Comparison of ENCODE assay signal across 1 cellular context in the genomic region with DNA sequence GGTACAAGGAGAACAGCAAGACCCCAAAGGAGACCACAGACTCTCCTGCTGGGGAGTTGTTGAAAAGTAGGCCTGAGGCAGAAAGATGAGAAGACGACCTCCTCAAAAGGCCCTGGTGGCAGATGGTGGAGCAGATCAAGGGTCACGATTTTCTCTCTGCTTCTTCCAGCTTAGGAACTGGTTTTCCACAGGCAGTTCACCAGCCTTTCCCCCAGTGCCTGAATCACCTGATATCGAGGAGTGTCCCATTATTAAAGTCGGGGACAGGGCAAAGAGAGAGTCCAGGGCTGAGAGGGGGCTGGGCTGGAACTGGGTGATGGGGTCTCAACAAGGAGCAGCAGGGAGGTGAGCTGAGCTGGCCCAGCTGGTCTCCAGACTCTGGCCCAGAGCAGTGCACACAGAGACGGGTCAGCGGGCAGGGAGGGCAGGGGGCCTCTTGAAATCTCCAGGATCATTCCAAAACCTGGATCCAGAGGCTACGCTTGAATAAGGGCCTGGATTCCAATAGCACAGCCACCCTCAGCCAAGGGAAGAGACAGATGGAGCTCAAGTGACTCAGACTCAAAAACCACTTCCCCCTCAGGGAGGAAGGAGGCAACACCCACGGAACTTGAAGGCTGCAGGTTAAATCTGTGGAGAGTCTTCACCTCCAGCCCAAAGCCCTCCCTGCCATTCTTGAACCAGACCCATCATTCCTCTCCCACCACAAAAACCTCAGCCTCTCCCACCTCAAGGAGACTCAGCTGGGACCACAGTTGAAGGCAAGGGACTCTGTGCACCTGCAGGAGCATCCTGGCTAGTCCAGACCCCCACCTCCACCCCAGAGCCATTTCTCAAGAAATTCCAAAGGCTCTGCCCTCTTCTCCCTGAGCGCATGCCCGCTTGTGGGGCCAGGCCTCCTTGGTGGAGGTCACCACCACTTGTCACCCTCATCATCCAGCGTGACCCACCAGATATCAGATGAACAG.
TF ChIP-seq lines count a peak whose summit lies in the region.

A gene with protein sequence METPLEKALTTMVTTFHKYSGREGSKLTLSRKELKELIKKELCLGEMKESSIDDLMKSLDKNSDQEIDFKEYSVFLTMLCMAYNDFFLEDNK (minus strand): TSS at position 541 of the 968 bp plus-strand sequence. CDS start 743 bp downstream, outside the sequence.

TF ChIP-seq in GM23338, 12 proteins besides CTCF, POLR2A, EP300 and RAD21 (continued from another document):
- TF ChIP-seq, protein P1, sequence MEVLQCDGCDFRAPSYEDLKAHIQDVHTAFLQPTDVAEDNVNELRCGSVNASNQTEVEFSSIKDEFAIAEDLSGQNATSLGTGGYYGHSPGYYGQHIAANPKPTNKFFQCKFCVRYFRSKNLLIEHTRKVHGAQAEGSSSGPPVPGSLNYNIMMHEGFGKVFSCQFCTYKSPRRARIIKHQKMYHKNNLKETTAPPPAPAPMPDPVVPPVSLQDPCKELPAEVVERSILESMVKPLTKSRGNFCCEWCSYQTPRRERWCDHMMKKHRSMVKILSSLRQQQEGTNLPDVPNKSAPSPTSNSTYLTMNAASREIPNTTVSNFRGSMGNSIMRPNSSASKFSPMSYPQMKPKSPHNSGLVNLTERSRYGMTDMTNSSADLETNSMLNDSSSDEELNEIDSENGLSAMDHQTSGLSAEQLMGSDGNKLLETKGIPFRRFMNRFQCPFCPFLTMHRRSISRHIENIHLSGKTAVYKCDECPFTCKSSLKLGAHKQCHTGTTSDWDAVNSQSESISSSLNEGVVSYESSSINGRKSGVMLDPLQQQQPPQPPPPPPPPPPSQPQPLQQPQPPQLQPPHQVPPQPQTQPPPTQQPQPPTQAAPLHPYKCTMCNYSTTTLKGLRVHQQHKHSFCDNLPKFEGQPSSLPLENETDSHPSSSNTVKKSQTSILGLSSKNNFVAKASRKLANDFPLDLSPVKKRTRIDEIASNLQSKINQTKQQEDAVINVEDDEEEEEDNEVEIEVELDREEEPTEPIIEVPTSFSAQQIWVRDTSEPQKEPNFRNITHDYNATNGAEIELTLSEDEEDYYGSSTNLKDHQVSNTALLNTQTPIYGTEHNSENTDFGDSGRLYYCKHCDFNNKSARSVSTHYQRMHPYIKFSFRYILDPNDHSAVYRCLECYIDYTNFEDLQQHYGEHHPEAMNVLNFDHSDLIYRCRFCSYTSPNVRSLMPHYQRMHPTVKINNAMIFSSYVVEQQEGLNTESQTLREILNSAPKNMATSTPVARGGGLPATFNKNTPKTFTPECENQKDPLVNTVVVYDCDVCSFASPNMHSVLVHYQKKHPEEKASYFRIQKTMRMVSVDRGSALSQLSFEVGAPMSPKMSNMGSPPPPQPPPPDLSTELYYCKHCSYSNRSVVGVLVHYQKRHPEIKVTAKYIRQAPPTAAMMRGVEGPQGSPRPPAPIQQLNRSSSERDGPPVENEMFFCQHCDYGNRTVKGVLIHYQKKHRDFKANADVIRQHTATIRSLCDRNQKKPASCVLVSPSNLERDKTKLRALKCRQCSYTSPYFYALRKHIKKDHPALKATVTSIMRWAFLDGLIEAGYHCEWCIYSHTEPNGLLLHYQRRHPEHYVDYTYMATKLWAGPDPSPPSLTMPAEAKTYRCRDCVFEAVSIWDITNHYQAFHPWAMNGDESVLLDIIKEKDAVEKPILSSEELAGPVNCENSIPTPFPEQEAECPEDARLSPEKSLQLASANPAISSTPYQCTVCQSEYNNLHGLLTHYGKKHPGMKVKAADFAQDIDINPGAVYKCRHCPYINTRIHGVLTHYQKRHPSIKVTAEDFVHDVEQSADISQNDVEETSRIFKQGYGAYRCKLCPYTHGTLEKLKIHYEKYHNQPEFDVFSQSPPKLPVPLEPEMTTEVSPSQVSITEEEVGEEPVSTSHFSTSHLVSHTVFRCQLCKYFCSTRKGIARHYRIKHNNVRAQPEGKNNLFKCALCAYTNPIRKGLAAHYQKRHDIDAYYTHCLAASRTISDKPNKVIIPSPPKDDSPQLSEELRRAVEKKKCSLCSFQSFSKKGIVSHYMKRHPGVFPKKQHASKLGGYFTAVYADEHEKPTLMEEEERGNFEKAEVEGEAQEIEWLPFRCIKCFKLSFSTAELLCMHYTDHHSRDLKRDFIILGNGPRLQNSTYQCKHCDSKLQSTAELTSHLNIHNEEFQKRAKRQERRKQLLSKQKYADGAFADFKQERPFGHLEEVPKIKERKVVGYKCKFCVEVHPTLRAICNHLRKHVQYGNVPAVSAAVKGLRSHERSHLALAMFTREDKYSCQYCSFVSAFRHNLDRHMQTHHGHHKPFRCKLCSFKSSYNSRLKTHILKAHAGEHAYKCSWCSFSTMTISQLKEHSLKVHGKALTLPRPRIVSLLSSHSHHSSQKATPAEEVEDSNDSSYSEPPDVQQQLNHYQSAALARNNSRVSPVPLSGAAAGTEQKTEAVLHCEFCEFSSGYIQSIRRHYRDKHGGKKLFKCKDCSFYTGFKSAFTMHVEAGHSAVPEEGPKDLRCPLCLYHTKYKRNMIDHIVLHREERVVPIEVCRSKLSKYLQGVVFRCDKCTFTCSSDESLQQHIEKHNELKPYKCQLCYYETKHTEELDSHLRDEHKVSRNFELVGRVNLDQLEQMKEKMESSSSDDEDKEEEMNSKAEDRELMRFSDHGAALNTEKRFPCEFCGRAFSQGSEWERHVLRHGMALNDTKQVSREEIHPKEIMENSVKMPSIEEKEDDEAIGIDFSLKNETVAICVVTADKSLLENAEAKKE (CRISPR knock-in tag; IDR thresholded peaks at IDR 0.05), result no peak
- TF ChIP-seq EZH2phosphoT487 (IDR thresholded peaks at IDR 0.05; ENCODE audit: unreplicated experiment), result no peak
- no peak for TF ChIP-seq POLR2AphosphoS5 (IDR thresholded peaks at IDR 0.05; ENCODE audit: low read depth)
- TF ChIP-seq, protein P2, sequence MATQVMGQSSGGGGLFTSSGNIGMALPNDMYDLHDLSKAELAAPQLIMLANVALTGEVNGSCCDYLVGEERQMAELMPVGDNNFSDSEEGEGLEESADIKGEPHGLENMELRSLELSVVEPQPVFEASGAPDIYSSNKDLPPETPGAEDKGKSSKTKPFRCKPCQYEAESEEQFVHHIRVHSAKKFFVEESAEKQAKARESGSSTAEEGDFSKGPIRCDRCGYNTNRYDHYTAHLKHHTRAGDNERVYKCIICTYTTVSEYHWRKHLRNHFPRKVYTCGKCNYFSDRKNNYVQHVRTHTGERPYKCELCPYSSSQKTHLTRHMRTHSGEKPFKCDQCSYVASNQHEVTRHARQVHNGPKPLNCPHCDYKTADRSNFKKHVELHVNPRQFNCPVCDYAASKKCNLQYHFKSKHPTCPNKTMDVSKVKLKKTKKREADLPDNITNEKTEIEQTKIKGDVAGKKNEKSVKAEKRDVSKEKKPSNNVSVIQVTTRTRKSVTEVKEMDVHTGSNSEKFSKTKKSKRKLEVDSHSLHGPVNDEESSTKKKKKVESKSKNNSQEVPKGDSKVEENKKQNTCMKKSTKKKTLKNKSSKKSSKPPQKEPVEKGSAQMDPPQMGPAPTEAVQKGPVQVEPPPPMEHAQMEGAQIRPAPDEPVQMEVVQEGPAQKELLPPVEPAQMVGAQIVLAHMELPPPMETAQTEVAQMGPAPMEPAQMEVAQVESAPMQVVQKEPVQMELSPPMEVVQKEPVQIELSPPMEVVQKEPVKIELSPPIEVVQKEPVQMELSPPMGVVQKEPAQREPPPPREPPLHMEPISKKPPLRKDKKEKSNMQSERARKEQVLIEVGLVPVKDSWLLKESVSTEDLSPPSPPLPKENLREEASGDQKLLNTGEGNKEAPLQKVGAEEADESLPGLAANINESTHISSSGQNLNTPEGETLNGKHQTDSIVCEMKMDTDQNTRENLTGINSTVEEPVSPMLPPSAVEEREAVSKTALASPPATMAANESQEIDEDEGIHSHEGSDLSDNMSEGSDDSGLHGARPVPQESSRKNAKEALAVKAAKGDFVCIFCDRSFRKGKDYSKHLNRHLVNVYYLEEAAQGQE (IDR thresholded peaks at IDR 0.05; ENCODE audit: unreplicated experiment), result no peak
- TF ChIP-seq ZNF331 (CRISPR knock-in tag; IDR thresholded peaks at IDR 0.05; ENCODE audit: low read depth), result no peak
- TF ChIP-seq STAT1 (IDR thresholded peaks at IDR 0.05; ENCODE audit: unreplicated experiment), result no peak
- no peak for TF ChIP-seq CREB1 (CRISPR knock-in tag; IDR thresholded peaks at IDR 0.05; ENCODE audit: low read depth)
